8 cellular contexts compared by ENCODE assay signal in the genomic region with DNA sequence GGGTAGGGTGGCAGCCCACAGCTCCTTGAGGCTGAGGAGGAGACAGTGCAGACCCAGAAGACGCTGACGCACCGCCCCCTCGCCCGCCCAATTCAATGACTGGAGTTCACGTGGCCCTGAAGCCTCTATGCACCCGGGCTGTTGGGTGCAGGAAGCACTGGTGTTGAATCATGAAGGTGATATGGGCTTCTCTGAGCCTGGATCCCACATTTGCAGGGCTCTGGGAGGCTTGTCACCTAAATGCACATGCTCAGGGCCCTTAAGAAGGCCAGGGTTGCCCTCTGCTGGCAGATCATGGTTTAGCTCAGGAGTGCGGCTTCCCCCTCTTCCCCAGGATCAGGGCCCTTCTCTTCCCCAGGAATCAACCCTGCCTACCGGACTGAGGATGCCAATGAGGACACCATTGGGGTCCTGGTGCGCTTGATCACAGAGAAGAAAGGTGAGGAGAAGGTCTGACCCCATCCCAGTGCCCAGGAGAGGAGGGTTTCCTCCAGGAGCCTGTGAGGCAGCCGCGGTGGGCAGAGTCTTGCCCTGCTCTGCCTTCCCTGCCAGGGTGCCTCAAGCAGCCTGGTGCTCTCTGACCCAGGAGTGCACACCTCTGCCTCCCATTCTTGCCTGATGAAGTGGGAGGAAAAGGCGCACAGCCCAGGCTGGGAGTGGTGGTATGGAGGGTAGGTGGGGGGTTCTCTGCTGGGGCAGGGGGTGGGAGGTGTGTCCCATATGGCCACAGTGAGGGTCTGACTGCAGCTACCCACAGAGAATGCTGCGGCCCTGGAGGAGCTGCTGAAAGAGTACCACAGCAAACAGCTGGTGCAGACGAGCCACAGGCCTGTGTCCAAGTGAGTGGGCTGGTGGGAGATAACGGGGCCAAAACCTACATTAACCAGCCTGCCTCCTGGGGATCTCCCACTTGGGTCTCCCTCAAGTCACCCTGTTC. TPM values are rescaled to one million over a fixed set of nuclear protein-coding genes. Genes with fewer than 3 reads are reported as not detected.
A peak's percentile ranks its signal among the peaks of the same experiment; 100 is the strongest.
DNase-seq lines count a peak whose midpoint lies in the region; ATAC-seq and TF ChIP-seq lines count a peak whose summit lies in the region.

No MANE protein-coding gene starts in this region.

- H2AFZ ChIP-seq in SK-N-SH (ENCODE audit: low read depth) = no peak overlapping the region

- H3K9ac ChIP-seq in SK-N-SH = no peak overlapping the region

- H3K4me3 ChIP-seq in SK-N-SH (ENCODE audit: low read depth in 2 of 2, low read length in 1 of 2) (no peak overlapping the region; a peak in 1 of 4 replicates), aorta (ENCODE audit: low read length in 2 of 2) (no peak overlapping the region)

- no peaks in the 10 kb centered on the region for H3K9me3 Mint-ChIP-seq in activated naive CD4-positive, alpha-beta T cell treated with anti-CD3 and anti-CD28 coated beads, Interleukin-2, amount 50 U/mL, for 72 hours
- H3K9me3 Mint-ChIP-seq in progenitor cell of endocrine pancreas (ENCODE audit: low read depth) = no peaks in the 10 kb centered on the region

- H3K27me3 ChIP-seq in SK-N-SH (ENCODE audit: insufficient read depth) (no peaks in the 10 kb centered on the region), aorta (ENCODE audit: control insufficient read depth in 1 of 2, insufficient read depth in 2 of 2, low read length in 1 of 2) (no peaks in the 10 kb centered on the region)

- TF ChIP-seq RAD21 in SK-N-SH (IDR thresholded peaks at IDR 0.05; ENCODE audit: low read length) = peak; percentile 92

- intact Hi-C loops in Right ventricle myocardium inferior (cut with DNase I) (loop anchor here (2.0 kb wide), 2 partner anchors 41 to 87 kb away; no protein-coding TSS in a partner anchor), aorta (cut with DNase I) (loop anchor here (5.0 to 10.0 kb wide), 4 partner anchors 41 to 179 kb away; a partner anchor contains a TSS)

- WGBS in SK-N-SH (ENCODE audit: low lambda C conversion rate) = 75% methylated on average over 10 of the region's 16 CpGs
- 57 to 59% methylated on average over 16 of the region's 16 CpGs for WGBS in aorta, 2 donors

- peaks cover 8% of the 10 kb centered on the region; the same call in 1 of the 2 replicates for H4K20me1 ChIP-seq in SK-N-SH (ENCODE audit: insufficient read depth)

- no peaks in the 10 kb centered on the region for H3K27me3 Mint-ChIP-seq in progenitor cell of endocrine pancreas

- H3K9me3 ChIP-seq in SK-N-SH = no peaks in the 10 kb centered on the region
- no peaks in the 10 kb centered on the region for H3K9me3 ChIP-seq in aorta (ENCODE audit: control insufficient read depth, low read length)

- no peak for TF ChIP-seq EP300 in SK-N-SH (IDR thresholded peaks at IDR 0.05; ENCODE audit: borderline replicate concordance in 1 of 2, low read depth in 1 of 2, low read length in 1 of 2)

- peak; percentile 86 for DNase-seq in G401 (ENCODE audit: low spot score)
- DNase-seq in LoVo (ENCODE audit: low spot score) = peak; percentile 37
- DNase-seq in SK-N-SH = peak; percentile 94
- peak in 1 of 2 donors; percentile 64 for DNase-seq in activated naive CD4-positive, alpha-beta T cell treated with anti-CD3 and anti-CD28 coated beads, Interleukin-2, amount 50 U/mL, for 72 hours (ENCODE audit: low spot score in 2 of 2)
- DNase-seq in Right ventricle myocardium inferior (ENCODE audit: missing footprints) = peak; percentile 84
- DNase-seq in progenitor cell of endocrine pancreas (ENCODE audit: low spot score, unreplicated experiment) = peak; percentile 58
- peak; percentile 80 to 89 for DNase-seq in aorta

- no peaks in the 10 kb centered on the region; a peak in 1 of 4 replicates for H3K4me1 ChIP-seq in SK-N-SH (ENCODE audit: control insufficient read depth in 1 of 2, insufficient read depth in 2 of 2, low read depth in 1 of 2, low read length in 1 of 2)
- H3K4me1 ChIP-seq in aorta (ENCODE audit: control insufficient read depth in 1 of 2, insufficient read depth in 2 of 2, low read length in 2 of 2) = no peaks in the 10 kb centered on the region

- no peak overlapping the region for H3K4me2 ChIP-seq in SK-N-SH

- no peaks in the 10 kb centered on the region for H3K36me3 ChIP-seq in SK-N-SH (replicated peaks in 1 of 2; ENCODE audit: control insufficient read depth in 1 of 2, insufficient read depth in 2 of 2, low read length in 1 of 2)
- no peaks in the 10 kb centered on the region for H3K36me3 ChIP-seq in aorta (ENCODE audit: control insufficient read depth in 1 of 2, insufficient read depth in 2 of 2, low read length in 1 of 2)

- H3K27ac ChIP-seq in SK-N-SH (ENCODE audit: low read depth in 2 of 2, low read length in 1 of 2) (no peak overlapping the region), aorta (ENCODE audit: low read depth in 1 of 2, low read length in 2 of 2) (no peak overlapping the region)

- H3K4me1 Mint-ChIP-seq in progenitor cell of endocrine pancreas (ENCODE audit: low read depth) = no peaks in the 10 kb centered on the region

- H3K9me2 ChIP-seq in SK-N-SH = no peaks in the 10 kb centered on the region

- CTCF ChIA-PET in SK-N-SH (lab: Yijun Ruan, JAX) = interaction anchor here (0.6 to 10.0 kb wide), 47 partner anchors 10 to 694 kb away, joined by 3 to 144 read pairs (median 5); a partner anchor contains a TSS

- peaks cover 5% of the 10 kb centered on the region for H3F3A ChIP-seq in SK-N-SH (replicated peaks; ENCODE audit: insufficient read depth)

- H3K27ac Mint-ChIP-seq in activated naive CD4-positive, alpha-beta T cell treated with anti-CD3 and anti-CD28 coated beads, Interleukin-2, amount 50 U/mL, for 72 hours = peak overlapping the region; percentile 22 to 55
- no peak overlapping the region for H3K27ac Mint-ChIP-seq in progenitor cell of endocrine pancreas

- in situ Hi-C loops in G401 (cut with HindIII; ENCODE audit: low sequenced_read_pairs) = no loop called here

- no peak overlapping the region for H3K4me3 Mint-ChIP-seq in progenitor cell of endocrine pancreas (ENCODE audit: low read depth)

- POLR2A ChIA-PET in SK-N-SH (lab: Yijun Ruan, JAX) = interaction anchor here (0.6 kb wide), 1 partner anchor 58 kb away, joined by 3 read pairs; no protein-coding TSS in a partner anchor

- no peaks in the 10 kb centered on the region for H3K79me2 ChIP-seq in SK-N-SH (ENCODE audit: insufficient read depth)

- peaks cover 0 to 7% of the 10 kb centered on the region in 2 donors for H3K36me3 Mint-ChIP-seq in activated naive CD4-positive, alpha-beta T cell treated with anti-CD3 and anti-CD28 coated beads, Interleukin-2, amount 50 U/mL, for 72 hours
- no peaks in the 10 kb centered on the region for H3K36me3 Mint-ChIP-seq in progenitor cell of endocrine pancreas (ENCODE audit: insufficient read depth)

- peak; percentile 60 to 66 for ATAC-seq in activated naive CD4-positive, alpha-beta T cell treated with anti-CD3 and anti-CD28 coated beads, Interleukin-2, amount 50 U/mL, for 72 hours
- peak; percentile 64 for ATAC-seq in Right ventricle myocardium inferior
- ATAC-seq in aorta (ENCODE audit: low FRiP score) = peak; percentile 68
- no peak for ATAC-seq in HG03565 (IDR thresholded peaks at IDR 0.05; ENCODE audit: unreplicated experiment)

- TF ChIP-seq CTCF in SK-N-SH (IDR thresholded peaks at IDR 0.05) = peak; percentile 81
- TF ChIP-seq CTCF in progenitor cell of endocrine pancreas (IDR thresholded peaks at IDR 0.05; ENCODE audit: unreplicated experiment) = peak; percentile 78

TF ChIP-seq in SK-N-SH, 30 proteins besides CTCF, POLR2A, EP300 and RAD21 (continues in another document):
- no peak for TF ChIP-seq NRF1 (IDR thresholded peaks at IDR 0.05; ENCODE audit: low read depth, low read length)
- TF ChIP-seq, protein P1, sequence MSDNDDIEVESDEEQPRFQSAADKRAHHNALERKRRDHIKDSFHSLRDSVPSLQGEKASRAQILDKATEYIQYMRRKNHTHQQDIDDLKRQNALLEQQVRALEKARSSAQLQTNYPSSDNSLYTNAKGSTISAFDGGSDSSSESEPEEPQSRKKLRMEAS (IDR thresholded peaks at IDR 0.05; ENCODE audit: low read depth) = peak; percentile 88
- no peak for TF ChIP-seq FOSL2 (IDR thresholded peaks at IDR 0.05; ENCODE audit: borderline replicate concordance, low read depth)
- no peak for TF ChIP-seq GABPA (IDR thresholded peaks at IDR 0.05; ENCODE audit: low read depth)
- TF ChIP-seq, protein P2, sequence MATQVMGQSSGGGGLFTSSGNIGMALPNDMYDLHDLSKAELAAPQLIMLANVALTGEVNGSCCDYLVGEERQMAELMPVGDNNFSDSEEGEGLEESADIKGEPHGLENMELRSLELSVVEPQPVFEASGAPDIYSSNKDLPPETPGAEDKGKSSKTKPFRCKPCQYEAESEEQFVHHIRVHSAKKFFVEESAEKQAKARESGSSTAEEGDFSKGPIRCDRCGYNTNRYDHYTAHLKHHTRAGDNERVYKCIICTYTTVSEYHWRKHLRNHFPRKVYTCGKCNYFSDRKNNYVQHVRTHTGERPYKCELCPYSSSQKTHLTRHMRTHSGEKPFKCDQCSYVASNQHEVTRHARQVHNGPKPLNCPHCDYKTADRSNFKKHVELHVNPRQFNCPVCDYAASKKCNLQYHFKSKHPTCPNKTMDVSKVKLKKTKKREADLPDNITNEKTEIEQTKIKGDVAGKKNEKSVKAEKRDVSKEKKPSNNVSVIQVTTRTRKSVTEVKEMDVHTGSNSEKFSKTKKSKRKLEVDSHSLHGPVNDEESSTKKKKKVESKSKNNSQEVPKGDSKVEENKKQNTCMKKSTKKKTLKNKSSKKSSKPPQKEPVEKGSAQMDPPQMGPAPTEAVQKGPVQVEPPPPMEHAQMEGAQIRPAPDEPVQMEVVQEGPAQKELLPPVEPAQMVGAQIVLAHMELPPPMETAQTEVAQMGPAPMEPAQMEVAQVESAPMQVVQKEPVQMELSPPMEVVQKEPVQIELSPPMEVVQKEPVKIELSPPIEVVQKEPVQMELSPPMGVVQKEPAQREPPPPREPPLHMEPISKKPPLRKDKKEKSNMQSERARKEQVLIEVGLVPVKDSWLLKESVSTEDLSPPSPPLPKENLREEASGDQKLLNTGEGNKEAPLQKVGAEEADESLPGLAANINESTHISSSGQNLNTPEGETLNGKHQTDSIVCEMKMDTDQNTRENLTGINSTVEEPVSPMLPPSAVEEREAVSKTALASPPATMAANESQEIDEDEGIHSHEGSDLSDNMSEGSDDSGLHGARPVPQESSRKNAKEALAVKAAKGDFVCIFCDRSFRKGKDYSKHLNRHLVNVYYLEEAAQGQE (IDR thresholded peaks at IDR 0.05; ENCODE audit: low read depth, low read length) = no peak
- no peak for TF ChIP-seq ELF1 (IDR thresholded peaks at IDR 0.05)

RNA-seq across cellular contexts. Expression of a gene that starts 17.5 kb away (rescaled TPM):
- 6.2 and 6.7 TPM in 2 replicates for total RNA-seq in G401 (2014; rRNA removed; shearing (Covaris generic))
- polyA plus RNA-seq in SK-N-SH (2012; rRNA removed) = 4.3 and 5.5 TPM in 2 replicates
- polyA plus RNA-seq in SK-N-SH (2012; cell fraction: cytosol; rRNA removed) = 1.9 and 2.5 TPM in 2 replicates
- polyA plus RNA-seq in SK-N-SH (2012; cell fraction: nucleus; rRNA removed) = 12.2 and 12.5 TPM in 2 replicates
- total RNA-seq in activated naive CD4-positive, alpha-beta T cell treated with anti-CD3 and anti-CD28 coated beads, Interleukin-2, amount 50 U/mL, for 72 hours = 10 to 100 TPM; 23.2 to 28.2 TPM
- 2.3 TPM for total RNA-seq in Right ventricle myocardium inferior
- total RNA-seq in progenitor cell of endocrine pancreas = 5.3 and 5.7 TPM in 2 replicates
- total RNA-seq in aorta = 10 to 100 TPM; 11.5 to 13.2 TPM
- 1 to 10 TPM; 1.1 to 1.3 TPM for polyA plus RNA-seq in aorta
